ENCODE assay signal across 1 cellular context in genomic region chr19:35309481-35310279, GRCh38.
TF ChIP-seq lines count a peak whose summit lies in the region.

No MANE protein-coding gene starts in this region.

TF ChIP-seq in K562, 482 proteins besides CTCF, POLR2A, EP300 and RAD21 (continued from another document):
- no peak for TF ChIP-seq CLOCK (CRISPR knock-in tag; IDR thresholded peaks at IDR 0.05; ENCODE audit: borderline replicate concordance)
- peak; percentile 81 for TF ChIP-seq MECOM (CRISPR knock-in tag; IDR thresholded peaks at IDR 0.05)
- TF ChIP-seq SAFB2 (IDR thresholded peaks at IDR 0.05; ENCODE audit: borderline replicate concordance, low read depth, low read length, severe bottlenecking): no peak
- peak; percentile 18 for TF ChIP-seq BRD9 (IDR thresholded peaks at IDR 0.05; ENCODE audit: low read depth, partially characterized antibody)
- no peak for TF ChIP-seq RBM15 (IDR thresholded peaks at IDR 0.05; ENCODE audit: insufficient read depth, low read length)
- no peak for TF ChIP-seq RAD51 (IDR thresholded peaks at IDR 0.05; ENCODE audit: borderline replicate concordance, low read depth)
- no peak; the same call in 1 of the 2 replicates for TF ChIP-seq ZKSCAN1 (IDR thresholded peaks at IDR 0.05; ENCODE audit: low read depth, low read length)
- no peak for TF ChIP-seq ZBTB17 (CRISPR knock-in tag; IDR thresholded peaks at IDR 0.05)
- TF ChIP-seq ZNF12 (CRISPR knock-in tag; IDR thresholded peaks at IDR 0.05): no peak
- no peak for TF ChIP-seq SMARCC2 (IDR thresholded peaks at IDR 0.05; ENCODE audit: low read depth)
- TF ChIP-seq KLF13 (tag; IDR thresholded peaks at IDR 0.05; ENCODE audit: borderline replicate concordance, low read depth): peak; percentile 62; the same call in 1 of the 2 replicates
